ENCODE assay signal across 23 cellular contexts in the genomic region with DNA sequence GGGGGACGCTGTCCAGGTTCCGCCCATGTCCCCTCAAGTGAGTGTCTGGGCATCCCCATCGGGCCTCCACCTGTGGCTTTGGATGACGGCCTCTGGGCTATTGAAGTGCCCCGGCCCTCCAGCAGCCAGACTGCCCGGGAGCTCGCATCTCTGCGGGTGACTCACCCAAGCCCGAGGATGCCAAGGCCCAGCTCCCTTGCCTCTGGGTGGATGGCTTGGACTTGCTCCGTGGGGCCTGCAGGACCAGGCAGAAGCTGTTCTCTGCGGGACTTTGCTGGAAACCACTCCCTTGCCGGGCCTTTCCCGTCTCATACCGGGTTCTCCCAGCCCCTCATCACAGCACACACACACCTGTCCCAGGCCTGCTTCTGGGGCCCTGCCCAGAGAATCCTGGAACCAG. TPM values are rescaled to one million over a fixed set of nuclear protein-coding genes. Genes with fewer than 3 reads are reported as not detected.
DNase-seq lines count a peak whose midpoint lies in the region; ATAC-seq, FAIRE-seq and TF ChIP-seq lines count a peak whose summit lies in the region.
"Had no signal": no experiment of that assay in that cellular context is flagged by ENCODE, and none has a peak within 500 bp of the region (broad histone marks: within the 10 kb centered on the region; RNA-seq: fewer than 3 reads in every experiment).

No MANE protein-coding gene starts in this region.

- H2AK9ac ChIP-seq in IMR-90 (replicated peaks; ENCODE audit: low read depth, low read length, poor library complexity), result no peak overlapping the region

- H3K27me3 ChIP-seq in BLaER1 (no peaks in the 10 kb centered on the region), IMR-90 (ENCODE audit: control insufficient read depth, insufficient read depth, low read length) (no peaks in the 10 kb centered on the region)
- H3K27me3 ChIP-seq: stomach, transverse colon had no signal

- no peaks in the 10 kb centered on the region; the same call in 1 of the 2 replicates for H3K9me1 ChIP-seq in IMR-90 (ENCODE audit: insufficient read depth, low read length)

- H3K23ac ChIP-seq in IMR-90 (ENCODE audit: low read depth, low read length), result no peak overlapping the region

- no peak overlapping the region for H4K8ac ChIP-seq in IMR-90 (ENCODE audit: low read depth in 2 of 2, low read length in 2 of 2)

- H3K36me3 ChIP-seq in BLaER1 (peaks cover 15% of the 10 kb centered on the region; the same call in 1 of the 2 replicates), IMR-90 (ENCODE audit: control insufficient read depth, insufficient read depth, low read length) (peaks cover 2% of the 10 kb centered on the region; the same call in 1 of the 2 replicates), kidney (ENCODE audit: control insufficient read depth in 1 of 2, insufficient read depth in 2 of 2, low read length in 2 of 2) (no peaks in the 10 kb centered on the region)
- H3K36me3 ChIP-seq: transverse colon had no signal

- H3K36me3 Mint-ChIP-seq in brain, result peaks cover 34% of the 10 kb centered on the region

- no peak overlapping the region for H2BK15ac ChIP-seq in IMR-90 (ENCODE audit: low read depth, low read length)

- no peaks in the 10 kb centered on the region for H3K79me1 ChIP-seq in IMR-90 (ENCODE audit: low read depth in 1 of 2, low read length in 2 of 2)

- no TSS peak for BruUV-seq in IMR-90 (replicated peaks; lab: Mats Ljungman, UMichigan)

- peak overlapping the region in 3 of 5 experiments; percentile 57 to 79 (median 60) for H3K27ac Mint-ChIP-seq in brain
- H3K27ac Mint-ChIP-seq: B cell, IgD-negative memory B cell, progenitor cell of endocrine pancreas, T-helper 17 cell had no signal

- peaks cover 12 to 20% (median 13%) of the 10 kb centered on the region in 5 experiments for H3K9me3 Mint-ChIP-seq in brain

- ATAC-seq in IMR-90 (ENCODE audit: low read depth) (peak; percentile 48), GM19467 (IDR thresholded peaks at IDR 0.05; ENCODE audit: unreplicated experiment) (no peak), HG03159 (IDR thresholded peaks at IDR 0.05; ENCODE audit: unreplicated experiment) (no peak), GM18861 (IDR thresholded peaks at IDR 0.05; ENCODE audit: unreplicated experiment) (no peak), GM21515 (IDR thresholded peaks at IDR 0.05; ENCODE audit: unreplicated experiment) (no peak)
- ATAC-seq: T-helper 17 cell had no signal

- intact Hi-C loops in IMR-90 (cut with micrococcal nuclease) (no loop called here), kidney (cut with DNase I) (no loop called here)

- H3K4me3 ChIP-seq in BLaER1, result no peak overlapping the region
- H3K4me3 ChIP-seq in IMR-90 (ENCODE audit: insufficient read depth, low read depth, low read length), result no peak overlapping the region
- no peak overlapping the region for H3K4me3 ChIP-seq in kidney (ENCODE audit: low read length in 2 of 2)
- H3K4me3 ChIP-seq: skin epidermis, stomach, transverse colon had no signal

- H3K4me1 Mint-ChIP-seq in brain, result peaks cover 6% of the 10 kb centered on the region
- H3K4me1 Mint-ChIP-seq: central memory CD8-positive, alpha-beta T cell; IgD-negative memory B cell; T-helper 17 cell had no signal

- no peak for TF ChIP-seq POLR2A in IMR-90 (IDR thresholded peaks at IDR 0.05; ENCODE audit: low read depth, low read length)

- H2AFZ ChIP-seq in IMR-90 (replicated peaks; ENCODE audit: low read length, poor library complexity), result no peak overlapping the region

- peaks cover 15% of the 10 kb centered on the region for H3K9me3 ChIP-seq in BLaER1
- peaks cover 5% of the 10 kb centered on the region for H3K9me3 ChIP-seq in IMR-90 (ENCODE audit: control insufficient read depth, insufficient read depth, low read length)
- peaks cover 3 to 9% of the 10 kb centered on the region in 2 donors for H3K9me3 ChIP-seq in kidney (ENCODE audit: control insufficient read depth in 1 of 2, low read length in 2 of 2)
- H3K9me3 ChIP-seq: Caco-2 had no signal

- no peak overlapping the region for H2BK5ac ChIP-seq in IMR-90 (ENCODE audit: low read depth, low read length, poor library complexity, severe bottlenecking)

- in situ Hi-C loops in IMR-90 (cut with MboI; ENCODE audit: low sequenced_read_pairs), result no loop called here

- POLR2A ChIA-PET in IMR-90 (lab: Charles Lee; ENCODE audit: unreplicated experiment), result no interaction called here

- H3K27me3 Mint-ChIP-seq in brain, result no peaks in the 10 kb centered on the region
- H3K27me3 Mint-ChIP-seq: B cell; central memory CD8-positive, alpha-beta T cell; IgD-negative memory B cell; progenitor cell of endocrine pancreas; T-helper 17 cell had no signal

- no peak overlapping the region for H3K18ac ChIP-seq in IMR-90 (ENCODE audit: low read depth, low read length)

- CTCF ChIA-PET in IMR-90 (lab: Yijun Ruan, JAX), result no interaction called here

- no peak overlapping the region for H3K56ac ChIP-seq in IMR-90 (ENCODE audit: extremely low read depth, insufficient read depth, low read length)

- no peak overlapping the region for H3K14ac ChIP-seq in IMR-90 (replicated peaks; ENCODE audit: low read depth, low read length)

- H3K4me1 ChIP-seq in BLaER1 (peaks cover 76% of the 10 kb centered on the region), IMR-90 (ENCODE audit: control insufficient read depth, insufficient read depth, low read length) (no peaks in the 10 kb centered on the region), kidney (ENCODE audit: control insufficient read depth in 1 of 2, insufficient read depth in 1 of 2, low read depth in 1 of 2, low read length in 2 of 2) (no peaks in the 10 kb centered on the region)
- H3K4me1 ChIP-seq: Caco-2, stomach, transverse colon had no signal

- TF ChIP-seq CTCF in IMR-90 (conservative IDR thresholded peaks at IDR 0.05; ENCODE audit: low read depth, low read length) (no peak), brain (conservative IDR thresholded peaks at IDR 0.05) (no peak), kidney (IDR thresholded peaks at IDR 0.05; ENCODE audit: borderline replicate concordance, extremely low read depth, insufficient read depth) (no peak)

- no peak for FAIRE-seq in kidney (lab: Jason Lieb, UNC)

- H3K4me2 ChIP-seq in BLaER1 (peak overlapping the region; percentile 81), IMR-90 (ENCODE audit: low read depth, low read length) (no peak overlapping the region)

- no peak overlapping the region for H2BK20ac ChIP-seq in IMR-90 (ENCODE audit: low read depth, low read length)

- no peak for TF ChIP-seq RAD21 in IMR-90 (IDR thresholded peaks at IDR 0.05; ENCODE audit: low read length)

- dilution Hi-C loops in IMR-90 (cut with HindIII; ENCODE audit: low sequenced_read_pairs, unreplicated experiment), result no loop called here

- H3K4me3 Mint-ChIP-seq in brain, result no peak overlapping the region
- H3K4me3 Mint-ChIP-seq: B cell; central memory CD8-positive, alpha-beta T cell; IgD-negative memory B cell; T-helper 17 cell had no signal

- peak overlapping the region; percentile 47 for H3K27ac ChIP-seq in BLaER1
- no peak overlapping the region for H3K27ac ChIP-seq in IMR-90 (ENCODE audit: insufficient read depth, low read length)
- no peak overlapping the region for H3K27ac ChIP-seq in kidney (ENCODE audit: low read depth in 2 of 2, low read length in 2 of 2)
- H3K27ac ChIP-seq: skin epidermis, stomach, transverse colon, WERI-Rb-1 had no signal

- 94% methylated on average over 8 of the region's 14 CpGs; no CpG with 5 or more reads in 1 of the 2 experiments for WGBS in IMR-90 (ENCODE audit: extremely low coverage in 2 of 2, insufficient read length in 1 of 2), 2 experiments

- no peak overlapping the region for H4K5ac ChIP-seq in IMR-90 (ENCODE audit: low read depth, low read length)

- no peak overlapping the region for H4K91ac ChIP-seq in IMR-90 (ENCODE audit: insufficient read depth, low read depth, low read length)

- peak; percentile 23 for DNase-seq in IMR-90
- peak; percentile 62 for DNase-seq in kidney
- DNase-seq: activated CD4-positive, alpha-beta T cell treated with anti-CD3 and anti-CD28 coated beads, Interleukin-2, amount 50 U/mL, for 4 hours; activated gamma-delta T cell treated with Interleukin-2 at 50 U/mL for 16 hours; Caco-2; MM.1S; SIG-M5; stomach; T-helper 17 cell; transverse colon; WERI-Rb-1 had no signal

- H3K9ac ChIP-seq in BLaER1 (peak overlapping the region; percentile 63; the same call in 1 of the 2 replicates), IMR-90 (ENCODE audit: low read depth, low read length) (no peak overlapping the region), kidney (ENCODE audit: low read length in 2 of 2) (no peak overlapping the region)

- no peak overlapping the region for H2BK120ac ChIP-seq in IMR-90 (ENCODE audit: low read depth, low read length)

- no peak overlapping the region for H3K4ac ChIP-seq in IMR-90 (ENCODE audit: low read depth, low read length)

- H4K20me1 ChIP-seq in BLaER1, result peaks cover 22% of the 10 kb centered on the region
- no peaks in the 10 kb centered on the region for H4K20me1 ChIP-seq in IMR-90 (ENCODE audit: insufficient read depth, low read length)

- no peak overlapping the region for H2AK5ac ChIP-seq in IMR-90 (ENCODE audit: low read depth, low read length)

TF ChIP-seq in IMR-90, 13 proteins besides CTCF, POLR2A, EP300 and RAD21:
- TF ChIP-seq SMC3 (IDR thresholded peaks at IDR 0.05; ENCODE audit: low read depth, low read length), result no peak
- no peak for TF ChIP-seq MXI1 (IDR thresholded peaks at IDR 0.05; ENCODE audit: borderline replicate concordance, low read depth, low read length)

RNA-seq across cellular contexts. Expression of a gene that starts 22.4 kb away (rescaled TPM):
- total RNA-seq in IMR-90 (2012; rRNA removed), result 7.2 and 8.1 TPM in 2 replicates
- polyA plus RNA-seq in IMR-90 (2012; rRNA removed), result 30.5 and 33.7 TPM in 2 replicates
- 21.2 and 32.9 TPM in 2 replicates for polyA plus RNA-seq in IMR-90 (2012; cell fraction: cytosol; rRNA removed)
- 68.7 and 195 TPM in 2 replicates for polyA plus RNA-seq in IMR-90 (2012; cell fraction: nucleus; rRNA removed; ENCODE audit: low replicate concordance)
- 116 TPM for polyA plus RNA-seq in brain (ENCODE audit: insufficient read depth, low read depth, low replicate concordance)
- 0.60 TPM for total RNA-seq in kidney
- polyA plus RNA-seq in kidney (ENCODE audit: insufficient read depth, low read depth, low replicate concordance), result not detected
- total RNA-seq: Caco-2, OCI-LY7 had no signal
- polyA plus RNA-seq: IgD-negative memory B cell had no signal

Comparison
In these comparisons a context has a peak if more than half of its experiments do, and no peak if none do; other contexts are left out.
1. RNA of a gene that starts 22.4 kb away (polyA plus RNA-seq): 116 TPM in brain (single experiment) and 21.2 to 195 TPM in IMR-90; not detected in kidney (single experiment); every median in the first group is over 10 times any median in the second.